In the genomic region with DNA sequence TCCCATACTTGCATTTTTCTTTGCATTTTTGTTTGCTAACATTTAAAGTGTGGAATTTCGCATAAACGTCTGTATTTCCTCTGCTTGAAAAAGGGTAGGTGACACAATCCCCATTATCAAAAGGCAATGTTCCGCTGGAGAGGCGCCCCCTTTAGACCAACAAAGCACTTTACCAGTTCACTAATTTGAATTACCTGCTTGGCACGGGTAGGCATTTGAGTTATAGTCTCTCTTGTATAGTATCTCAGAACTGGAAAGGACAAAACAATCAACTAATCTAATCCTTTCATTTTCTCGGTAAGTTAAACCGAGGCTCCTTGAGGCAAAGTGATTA, we compare ENCODE assay signal across 8 cellular contexts. TPM values are rescaled to one million over a fixed set of nuclear protein-coding genes. Genes with fewer than 3 reads are reported as not detected.
DNase-seq lines count a peak whose midpoint lies in the region; ATAC-seq, FAIRE-seq and TF ChIP-seq lines count a peak whose summit lies in the region.

No MANE protein-coding gene starts in this region.

- POLR2A ChIA-PET in A549 (lab: Yijun Ruan, JAX), result no interaction called here
- POLR2A ChIA-PET in activated CD4-positive, alpha-beta memory T cell treated with anti-CD3 and anti-CD28 coated beads, Interleukin-2, amount 10 ng/mL, durations not matched to agents 7 days and 5 days (lab: Charles Lee), result interaction anchor here (1.0 kb wide), 1 partner anchor 78 kb away, joined by 5 read pairs; a partner anchor contains a TSS

- H3K4me3 ChIP-seq in A549 (peak overlapping the region; percentile 53), osteoblast (ENCODE audit: insufficient read depth, low read length) (peak overlapping the region; percentile 87)

- peak; percentile 64 to 67 for ATAC-seq in A549
- ATAC-seq in GM18505 (IDR thresholded peaks at IDR 0.05; ENCODE audit: unreplicated experiment), result peak; percentile 38
- ATAC-seq in HG02884 (IDR thresholded peaks at IDR 0.05; ENCODE audit: unreplicated experiment), result peak; percentile 43
- peak; percentile 61 for ATAC-seq in foreskin keratinocyte

- no peak for TF ChIP-seq EP300 in A549 (IDR thresholded peaks at IDR 0.05)

- H3K4me3 Mint-ChIP-seq in activated CD4-positive, alpha-beta memory T cell treated with anti-CD3 and anti-CD28 coated beads, Interleukin-2, amount 10 ng/mL, durations not matched to agents 7 days and 5 days, result peak overlapping the region; percentile 66

- peaks cover 45% of the 10 kb centered on the region for H3K27me3 Mint-ChIP-seq in activated CD4-positive, alpha-beta memory T cell treated with anti-CD3 and anti-CD28 coated beads, Interleukin-2, amount 10 ng/mL, durations not matched to agents 7 days and 5 days

- peak overlapping the region in 1 of 2 experiments; percentile 75; a peak in 2 of 6 replicates for H3K27ac ChIP-seq in A549
- no peak overlapping the region for H3K27ac ChIP-seq in foreskin keratinocyte
- H3K27ac ChIP-seq in osteoblast (ENCODE audit: low read depth, low read length), result no peak overlapping the region

- TF ChIP-seq POLR2A in A549 (IDR thresholded peaks at IDR 0.05; ENCODE audit: low read length) (no peak), GM18505 (IDR thresholded peaks at IDR 0.05; ENCODE audit: borderline replicate concordance, extremely low read depth, insufficient read depth, insufficient read length) (no peak)

- H2AFZ ChIP-seq in osteoblast (ENCODE audit: low read length), result peak overlapping the region; percentile 99

- no peaks in the 10 kb centered on the region for H3K9me3 Mint-ChIP-seq in activated CD4-positive, alpha-beta memory T cell treated with anti-CD3 and anti-CD28 coated beads, Interleukin-2, amount 10 ng/mL, durations not matched to agents 7 days and 5 days

- TF ChIP-seq CTCF in A549 (IDR thresholded peaks at IDR 0.05), result peak; percentile 33
- TF ChIP-seq CTCF in foreskin keratinocyte (conservative IDR thresholded peaks at IDR 0.05), result peak; percentile 71
- TF ChIP-seq CTCF in osteoblast (IDR thresholded peaks at IDR 0.05; ENCODE audit: extremely low read depth, low read depth, low read length), result peak; percentile 68

- no peak overlapping the region for H3K27ac Mint-ChIP-seq in activated CD4-positive, alpha-beta memory T cell treated with anti-CD3 and anti-CD28 coated beads, Interleukin-2, amount 10 ng/mL, durations not matched to agents 7 days and 5 days

- H3K9me3 ChIP-seq in A549 (no peaks in the 10 kb centered on the region), osteoblast (ENCODE audit: low read depth, low read length) (no peaks in the 10 kb centered on the region)

- no peaks in the 10 kb centered on the region for H4K20me1 ChIP-seq in osteoblast (ENCODE audit: insufficient read depth, low read length)

- peaks cover 19% of the 10 kb centered on the region for H3K4me1 Mint-ChIP-seq in activated CD4-positive, alpha-beta memory T cell treated with anti-CD3 and anti-CD28 coated beads, Interleukin-2, amount 10 ng/mL, durations not matched to agents 7 days and 5 days

- no peaks in the 10 kb centered on the region for H3K4me1 ChIP-seq in A549
- no peaks in the 10 kb centered on the region for H3K4me1 ChIP-seq in foreskin keratinocyte
- peaks cover 12% of the 10 kb centered on the region for H3K4me1 ChIP-seq in osteoblast (ENCODE audit: insufficient read depth, low read length)

- H3K27me3 ChIP-seq in foreskin keratinocyte, result peaks cover 19% of the 10 kb centered on the region
- peaks cover 4% of the 10 kb centered on the region for H3K27me3 ChIP-seq in osteoblast (ENCODE audit: insufficient read depth, low read length)

- FAIRE-seq in A549 (lab: Jason Lieb, UNC), result no peak

- 24% methylated on average over 7 of the region's 7 CpGs for WGBS in A549 (ENCODE audit: missing lambda C conversion rate)

- H3K36me3 Mint-ChIP-seq in activated CD4-positive, alpha-beta memory T cell treated with anti-CD3 and anti-CD28 coated beads, Interleukin-2, amount 10 ng/mL, durations not matched to agents 7 days and 5 days (ENCODE audit: low read depth), result no peaks in the 10 kb centered on the region

- no peak for TF ChIP-seq RAD21 in A549 (conservative IDR thresholded peaks at IDR 0.05 in 1 of 2, IDR thresholded peaks at IDR 0.05 in 1 of 2)

- no peaks in the 10 kb centered on the region for H3K36me3 ChIP-seq in osteoblast (ENCODE audit: insufficient read depth, low read length)

- H3K79me2 ChIP-seq in osteoblast (ENCODE audit: insufficient read depth, low read length), result no peaks in the 10 kb centered on the region

- CTCF ChIA-PET in A549 (lab: Yijun Ruan, JAX), result no interaction called here
- CTCF ChIA-PET in activated CD4-positive, alpha-beta memory T cell treated with anti-CD3 and anti-CD28 coated beads, Interleukin-2, amount 10 ng/mL, durations not matched to agents 7 days and 5 days (lab: Charles Lee), result interaction anchor here (1.2 kb wide), 1 partner anchor 232 kb away, joined by 4 read pairs; a partner anchor contains a TSS

- H3K4me2 ChIP-seq in A549, result peak overlapping the region; percentile 89
- H3K4me2 ChIP-seq in osteoblast (ENCODE audit: insufficient read depth, low read length), result peak overlapping the region; percentile 89

- peak; percentile 5 to 32 for DNase-seq in A549 (ENCODE audit: low read depth in 1 of 2, low spot score in 1 of 2)
- DNase-seq in NCI-H1694 (lab: John Stamatoyannopoulos, UW), result peak; percentile 41
- peak; percentile 27 for DNase-seq in activated CD4-positive, alpha-beta memory T cell treated with anti-CD3 and anti-CD28 coated beads, Interleukin-2, amount 10 ng/mL, durations not matched to agents 7 days and 5 days
- peak; percentile 29 to 66 for DNase-seq in foreskin keratinocyte
- no peak for DNase-seq in osteoblast (ENCODE audit: insufficient read length, low spot score, missing footprints)
- no peak for DNase-seq in retina

TF ChIP-seq in A549, 52 proteins besides CTCF, POLR2A, EP300 and RAD21:
- TF ChIP-seq CHD2 (IDR thresholded peaks at IDR 0.05; ENCODE audit: low read length, partially characterized antibody) (no peak), ZNF302 (CRISPR knock-in tag; IDR thresholded peaks at IDR 0.05) (no peak)
TF ChIP-seq in A549: peak in this region for 0.

RNA-seq across cellular contexts. Expression of a gene that starts 0.8 kb away (rescaled TPM):
- polyA plus RNA-seq in A549 (2011; rRNA removed) (not detected in 2 replicates), A549 (2017; fragmentation: RNase III; extraction: RNeasy Plus Mini Kit Qiagen cat#74134 plus additional on column Dnase treatment) (not detected in 3 replicates), foreskin keratinocyte (not detected in 2 replicates)
- polyA plus RNA-seq in A549 (2012; cell fraction: cytosol; rRNA removed), result not detected in 2 replicates
- not detected in 2 replicates for polyA plus RNA-seq in A549 (2012; cell fraction: nucleus; rRNA removed)
- not detected in 2 replicates for polyA minus RNA-seq in A549 (2011; rRNA and poly(A)+ RNA removed)
- total RNA-seq in activated CD4-positive, alpha-beta memory T cell treated with anti-CD3 and anti-CD28 coated beads, Interleukin-2, amount 10 ng/mL, durations not matched to agents 7 days and 5 days, result not detected
- total RNA-seq in foreskin keratinocyte (not detected in 2 replicates), osteoblast (not detected in 2 replicates)

Comparison
In these comparisons a context has a peak if more than half of its experiments do, and no peak if none do; other contexts are left out.
1. DNase-seq: peak in A549 (2 of 2), NCI-H1694 (single experiment), activated CD4-positive, alpha-beta memory T cell treated with anti-CD3 and anti-CD28 coated beads, Interleukin-2, amount 10 ng/mL, durations not matched to agents 7 days and 5 days (single experiment) and foreskin keratinocyte (2 of 2); none in osteoblast (single experiment) and retina (single experiment).
2. Peak in every context shown above with its lines, with median percentiles within 50 percentile points of each other: ATAC-seq and CTCF ChIP-seq.